Comparison of ENCODE assay signal across 8 cellular contexts in genomic region chr2:240586198-240586918, GRCh38. TPM values are rescaled to one million over a fixed set of nuclear protein-coding genes. Genes with fewer than 3 reads are reported as not detected.
DNase-seq lines count a peak whose midpoint lies in the region; ATAC-seq, FAIRE-seq and TF ChIP-seq lines count a peak whose summit lies in the region.

CAPN10 (plus strand) TSS chr2:240586734; CDS start chr2:240586912, 178 bp downstream.

- intact Hi-C loops in adrenal gland (cut with DNase I): no loop called here
- intact Hi-C loops in left cardiac atrium (cut with DNase I): no loop called here

- DNase-seq in GM12892 (ENCODE audit: insufficient read length): peak; percentile 95
- DNase-seq in NCI-H146 (lab: John Stamatoyannopoulos, UW): peak; percentile 92
- peak; percentile 93 to 96 (median 95) for DNase-seq in T-helper 1 cell
- DNase-seq in adrenal gland: peak; percentile 98 to 99 (median 99)
- peak; percentile 99 for DNase-seq in left cardiac atrium
- peak; percentile 96 for DNase-seq in progenitor cell of endocrine pancreas (ENCODE audit: low spot score, unreplicated experiment)
- DNase-seq in ureter (ENCODE audit: low spot score): peak; percentile 98

- no peaks in the 10 kb centered on the region for H3K27me3 ChIP-seq in adrenal gland

- peak within 1 kb of the TSS; percentile 67 to 98 (median 96) for H3K27ac ChIP-seq in adrenal gland

- H3K27me3 Mint-ChIP-seq in progenitor cell of endocrine pancreas: no peaks in the 10 kb centered on the region

- H3K27ac Mint-ChIP-seq in progenitor cell of endocrine pancreas: peak within 1 kb of the TSS; percentile 95

- TF ChIP-seq CTCF in adrenal gland (IDR thresholded peaks at IDR 0.05): peak in 1 of 6 experiments; percentile 1
- no peak for TF ChIP-seq CTCF in progenitor cell of endocrine pancreas (IDR thresholded peaks at IDR 0.05; ENCODE audit: unreplicated experiment)

- no peaks in the 10 kb centered on the region for H3K9me3 Mint-ChIP-seq in progenitor cell of endocrine pancreas (ENCODE audit: low read depth)

- H3K9me3 ChIP-seq in adrenal gland (replicated peaks in 1 of 3): no peaks in the 10 kb centered on the region

- H3K4me3 Mint-ChIP-seq in progenitor cell of endocrine pancreas (ENCODE audit: low read depth): peak within 1 kb of the TSS; percentile 93

- 0 to 1% (median 0%) methylated on average over 8 to 88 of the region's 88 CpGs; no CpG with 5 or more reads in 1 of the 4 donors for WGBS in adrenal gland, 4 donors

- ATAC-seq in HG02852 (IDR thresholded peaks at IDR 0.05; ENCODE audit: unreplicated experiment) (peak; percentile 64), left cardiac atrium (peak; percentile 97)

- peak within 1 kb of the TSS; percentile 68 to 89 (median 84) for H3K4me3 ChIP-seq in adrenal gland

- H3K36me3 ChIP-seq in adrenal gland (replicated peaks in 1 of 2): peaks cover 0 to 8% of the 10 kb centered on the region in 2 donors

- H3K4me1 ChIP-seq in adrenal gland (replicated peaks in 1 of 2): peaks cover 27 to 38% of the 10 kb centered on the region in 2 donors

- H3K36me3 Mint-ChIP-seq in progenitor cell of endocrine pancreas (ENCODE audit: insufficient read depth): peaks cover 4% of the 10 kb centered on the region

- TF ChIP-seq POLR2A in GM12892 (IDR thresholded peaks at IDR 0.05; ENCODE audit: low read depth, low read length) (peak; percentile 89), adrenal gland (IDR thresholded peaks at IDR 0.05) (peak; percentile 47 to 70)

- peak; percentile 99 for FAIRE-seq in GM12892 (lab: Jason Lieb, UNC)

- peaks cover 23% of the 10 kb centered on the region for H3K4me1 Mint-ChIP-seq in progenitor cell of endocrine pancreas (ENCODE audit: low read depth)

RNA-seq across cellular contexts. Expression of gene CAPN10, which starts in this region (rescaled TPM):
- 12.0 TPM for polyA plus RNA-seq in GM12892 (2012; ENCODE audit: missing spikeins)
- total RNA-seq in adrenal gland (10 to 100 TPM; 17.3 to 41.8 (median 24.6) TPM), left cardiac atrium (10 to 100 TPM; 17.9 to 26.6 TPM), progenitor cell of endocrine pancreas (65.5 and 67.2 TPM in 2 replicates), ureter (34.4 TPM)
- 100 to 1,000 TPM in 2 of 3 donors, 1 to 10 TPM in 1; 4.7 to 158 (median 102) TPM for polyA plus RNA-seq in adrenal gland

Comparison
In these comparisons a context has a peak if more than half of its experiments do, and no peak if none do; other contexts are left out.
1. Peak in every context shown above with its lines: DNase-seq, ATAC-seq, H3K4me3 ChIP-seq and H3K27ac ChIP-seq.